Comparison of ENCODE assay signal across 26 cellular contexts in genomic region chr9:1233568-1233967, GRCh38.
"Had no signal": no experiment of that assay in that cellular context is flagged by ENCODE, and none has a peak within 500 bp of the region (broad histone marks: within the 10 kb centered on the region; RNA-seq: fewer than 3 reads in every experiment).

No MANE protein-coding gene starts in this region.

- H3K4me1 Mint-ChIP-seq: activated B cell treated with CpG ODN at 0.5 μM for 24 hours; activated CD4-positive, alpha-beta memory T cell treated with anti-CD3 and anti-CD28 coated beads, Interleukin-2, amount 10 ng/mL, durations not matched to agents 7 days and 5 days; activated CD8-positive, alpha-beta memory T cell treated with anti-CD3 and anti-CD28 coated beads, Interleukin-2, amount 10 ng/mL, durations not matched to agents 7 days and 5 days; activated naive CD8-positive, alpha-beta T cell treated with anti-CD3 and anti-CD28 coated beads, Interleukin-2, amount 10 ng/mL, durations not matched to agents 7 days and 5 days; activated T-helper 17 cell treated with anti-CD3 and anti-CD28 coated beads, Interleukin-2, amount 50 U/mL, for 72 hours; memory B cell; naive B cell; neural crest cell had no signal

- FAIRE-seq: frontal cortex, small intestine had no signal

- H3K9ac ChIP-seq: SK-N-SH had no signal

- DNase-seq: activated B cell treated with CpG ODN at 0.5 μM for 24 hours; activated CD4-positive, alpha-beta memory T cell treated with anti-CD3 and anti-CD28 coated beads, Interleukin-2, amount 10 ng/mL, durations not matched to agents 7 days and 5 days; activated CD4-positive, alpha-beta T cell treated with anti-CD3 and anti-CD28 coated beads for 4 hours; activated CD8-positive, alpha-beta memory T cell treated with anti-CD3 and anti-CD28 coated beads, Interleukin-2, amount 10 ng/mL, durations not matched to agents 7 days and 5 days; activated naive CD4-positive, alpha-beta T cell treated with Interleukin-2 at 50 U/mL for 16 hours; activated naive CD8-positive, alpha-beta T cell treated with anti-CD3 and anti-CD28 coated beads, Interleukin-2, amount 10 ng/mL, durations not matched to agents 7 days and 5 days; activated T-cell treated with anti-CD3 and anti-CD28 coated beads, Interleukin-2, amount 50 U/mL, for 1 hour; body of pancreas; central memory CD4-positive, alpha-beta T cell; colonic mucosa; kidney; left lung; naive B cell; retina; SK-N-SH; small intestine; stimulated activated CD4-positive, alpha-beta T cell treated with anti-CD3 and anti-CD28 coated beads, Interleukin-15, amount 100 ng/mL, for 24 hours; stimulated activated CD4-positive, alpha-beta T cell treated with anti-CD3 and anti-CD28 coated beads, Interleukin-2, amount 100 ng/mL, for 48 hours; transverse colon had no signal

- H3K4me1 ChIP-seq: colonic mucosa, left lung had no signal

- H3K9me3 Mint-ChIP-seq: activated B cell treated with CpG ODN at 0.5 μM for 24 hours; activated CD4-positive, alpha-beta memory T cell treated with anti-CD3 and anti-CD28 coated beads, Interleukin-2, amount 10 ng/mL, durations not matched to agents 7 days and 5 days; activated naive CD8-positive, alpha-beta T cell treated with anti-CD3 and anti-CD28 coated beads, Interleukin-2, amount 10 ng/mL, durations not matched to agents 7 days and 5 days; activated T-helper 17 cell treated with anti-CD3 and anti-CD28 coated beads, Interleukin-2, amount 50 U/mL, for 72 hours; memory B cell; stimulated activated naive CD8-positive, alpha-beta T cell treated with anti-CD3 and anti-CD28 coated beads, Interleukin-15, Interleukin-2, amounts not matched to agents 100 ng/mL and 50 ng/mL, for 24 hours; T-helper 2 cell treated with Interferon-gamma antibody and Interleukin-4, amounts not matched to agents 5 μg/mL and 100 μg/mL, for 36 hours had no signal

- H3K4me3 Mint-ChIP-seq: activated B cell treated with CpG ODN at 0.5 μM for 24 hours; activated CD4-positive, alpha-beta memory T cell treated with anti-CD3 and anti-CD28 coated beads, Interleukin-2, amount 10 ng/mL, durations not matched to agents 7 days and 5 days; activated CD8-positive, alpha-beta memory T cell treated with anti-CD3 and anti-CD28 coated beads, Interleukin-2, amount 10 ng/mL, durations not matched to agents 7 days and 5 days; activated naive CD8-positive, alpha-beta T cell treated with anti-CD3 and anti-CD28 coated beads, Interleukin-2, amount 10 ng/mL, durations not matched to agents 7 days and 5 days; activated T-helper 17 cell treated with anti-CD3 and anti-CD28 coated beads, Interleukin-2, amount 50 U/mL, for 72 hours; memory B cell; naive B cell; neural crest cell; stimulated activated naive CD8-positive, alpha-beta T cell treated with anti-CD3 and anti-CD28 coated beads, Interleukin-15, Interleukin-2, amounts not matched to agents 100 ng/mL and 50 ng/mL, for 24 hours; T-helper 2 cell treated with Interferon-gamma antibody and Interleukin-4, amounts not matched to agents 5 μg/mL and 100 μg/mL, for 36 hours had no signal

- H3K4me3 ChIP-seq: body of pancreas, colonic mucosa, left lung, suprapubic skin, transverse colon had no signal

- H3K27me3 ChIP-seq: body of pancreas, colonic mucosa, left lung, suprapubic skin, transverse colon had no signal

- H3K9me3 ChIP-seq: body of pancreas, colonic mucosa, left lung, SK-N-SH, suprapubic skin, transverse colon had no signal

- H3K36me3 ChIP-seq: colonic mucosa, left lung, suprapubic skin, transverse colon had no signal

- ATAC-seq: activated CD8-positive, alpha-beta memory T cell treated with anti-CD3 and anti-CD28 coated beads, Interleukin-2, amount 10 ng/mL, durations not matched to agents 7 days and 5 days; activated T-helper 17 cell treated with anti-CD3 and anti-CD28 coated beads, Interleukin-2, amount 50 U/mL, for 72 hours; body of pancreas; left lung had no signal

- H3K27ac ChIP-seq: colonic mucosa, left lung, suprapubic skin had no signal

- H3K27ac Mint-ChIP-seq: activated B cell treated with CpG ODN at 0.5 μM for 24 hours; activated CD4-positive, alpha-beta memory T cell treated with anti-CD3 and anti-CD28 coated beads, Interleukin-2, amount 10 ng/mL, durations not matched to agents 7 days and 5 days; activated CD8-positive, alpha-beta memory T cell treated with anti-CD3 and anti-CD28 coated beads, Interleukin-2, amount 10 ng/mL, durations not matched to agents 7 days and 5 days; activated naive CD8-positive, alpha-beta T cell treated with anti-CD3 and anti-CD28 coated beads, Interleukin-2, amount 10 ng/mL, durations not matched to agents 7 days and 5 days; activated T-helper 17 cell treated with anti-CD3 and anti-CD28 coated beads, Interleukin-2, amount 50 U/mL, for 72 hours; memory B cell; naive B cell; stimulated activated naive CD8-positive, alpha-beta T cell treated with anti-CD3 and anti-CD28 coated beads, Interleukin-15, Interleukin-2, amounts not matched to agents 100 ng/mL and 50 ng/mL, for 24 hours; T-helper 2 cell treated with Interferon-gamma antibody and Interleukin-4, amounts not matched to agents 5 μg/mL and 100 μg/mL, for 36 hours had no signal

- H3K36me3 Mint-ChIP-seq: activated CD8-positive, alpha-beta memory T cell treated with anti-CD3 and anti-CD28 coated beads, Interleukin-2, amount 10 ng/mL, durations not matched to agents 7 days and 5 days; activated naive CD8-positive, alpha-beta T cell treated with anti-CD3 and anti-CD28 coated beads, Interleukin-2, amount 10 ng/mL, durations not matched to agents 7 days and 5 days; memory B cell; naive B cell had no signal

- H3K4me2 ChIP-seq: SK-N-SH had no signal

- H3K27me3 Mint-ChIP-seq: activated B cell treated with CpG ODN at 0.5 μM for 24 hours; activated CD4-positive, alpha-beta memory T cell treated with anti-CD3 and anti-CD28 coated beads, Interleukin-2, amount 10 ng/mL, durations not matched to agents 7 days and 5 days; activated CD8-positive, alpha-beta memory T cell treated with anti-CD3 and anti-CD28 coated beads, Interleukin-2, amount 10 ng/mL, durations not matched to agents 7 days and 5 days; activated naive CD8-positive, alpha-beta T cell treated with anti-CD3 and anti-CD28 coated beads, Interleukin-2, amount 10 ng/mL, durations not matched to agents 7 days and 5 days; activated T-helper 17 cell treated with anti-CD3 and anti-CD28 coated beads, Interleukin-2, amount 50 U/mL, for 72 hours had no signal
